13 cellular contexts compared by ENCODE assay signal in the genomic region with DNA sequence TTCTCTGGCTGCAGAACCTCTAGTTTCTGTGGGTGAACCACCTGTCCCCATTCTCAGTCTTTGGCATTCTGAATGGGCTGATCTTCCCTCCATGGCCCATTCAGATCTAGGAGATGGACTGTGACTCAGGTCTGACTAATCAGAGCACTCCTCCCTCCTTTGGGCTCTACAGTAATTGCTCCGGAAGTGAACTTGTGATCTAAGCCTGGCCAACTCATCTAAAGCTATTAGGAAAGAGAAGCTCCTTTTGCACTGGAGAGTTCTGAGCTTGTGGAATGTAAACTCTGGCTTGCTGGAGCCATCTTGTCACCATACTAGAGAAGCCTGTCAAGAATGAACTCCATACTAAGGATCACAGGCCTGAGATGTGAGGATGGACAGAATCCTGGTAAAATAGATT.
DNase-seq lines count a peak whose midpoint lies in the region; ATAC-seq and TF ChIP-seq lines count a peak whose summit lies in the region.
"Had no signal": no experiment of that assay in that cellular context is flagged by ENCODE, and none has a peak within 500 bp of the region (broad histone marks: within the 10 kb centered on the region; RNA-seq: fewer than 3 reads in every experiment).

No MANE protein-coding gene starts in this region.

- H3K27ac ChIP-seq in HCT116 (ENCODE audit: low read depth, low read length) (peak overlapping the region; percentile 21; the same call in 1 of the 2 replicates), RWPE2 (ENCODE audit: poor library complexity, severe bottlenecking) (no peak overlapping the region)

- H3K79me2 ChIP-seq in HCT116 (ENCODE audit: insufficient read depth, low read length) = no peaks in the 10 kb centered on the region

- H3K4me1 ChIP-seq in HCT116 (ENCODE audit: control insufficient read depth in 1 of 2, insufficient read depth in 2 of 2, low read length in 2 of 2) (peaks cover 4 to 18% of the 10 kb centered on the region in 2 experiments; a peak in 3 of 4 replicates), RWPE2 (ENCODE audit: insufficient read depth, poor library complexity, severe bottlenecking) (no peaks in the 10 kb centered on the region)

- RAD21 ChIA-PET in HCT116 (lab: Charles Lee; ENCODE audit: low non-redundant PET in 1 of 2, low total read pairs in 2 of 2, uncharacterized antibody in 2 of 2, unreplicated experiment in 2 of 2) = no interaction called here

- peak overlapping the region; percentile 40 for H2AFZ ChIP-seq in HCT116 (ENCODE audit: low read depth, low read length, poor library complexity, severe bottlenecking)

- no peaks in the 10 kb centered on the region for H4K20me1 ChIP-seq in HCT116 (ENCODE audit: insufficient read depth)

- TF ChIP-seq POLR2A in HCT116 (IDR thresholded peaks at IDR 0.05; ENCODE audit: borderline replicate concordance, extremely low read depth, insufficient read depth, insufficient read length) = no peak

- H3K9me3 ChIP-seq in HCT116 (ENCODE audit: control insufficient read depth in 1 of 2, insufficient read depth in 1 of 2, low read depth in 1 of 2, low read length in 2 of 2) (no peaks in the 10 kb centered on the region), RWPE2 (ENCODE audit: severe bottlenecking) (peaks cover 3% of the 10 kb centered on the region)

- no peak for TF ChIP-seq RAD21 in HCT116 (IDR thresholded peaks at IDR 0.05; ENCODE audit: low read depth)

- DNase-seq in A172 (ENCODE audit: low spot score) (peak; percentile 42), HCT116 (ENCODE audit: low read depth, low spot score) (peak; percentile 70), RWPE2 (ENCODE audit: low spot score) (no peak), foreskin melanocyte (peak; percentile 4), glomerular visceral epithelial cell (ENCODE audit: extremely low spot score) (no peak), NCI-H1930 (lab: John Stamatoyannopoulos, UW) (no peak)
- DNase-seq in stimulated activated naive CD4-positive, alpha-beta T cell treated with Interleukin-2 at 50 U/mL for 16 hours (lab: John Stamatoyannopoulos, UW) = no peak
- DNase-seq: MM.1S, NCI-H345, small intestine had no signal

- no peak overlapping the region for H3K9ac ChIP-seq in HCT116 (ENCODE audit: low read length)

- no peaks in the 10 kb centered on the region for H3K9me2 ChIP-seq in HCT116 (ENCODE audit: insufficient read depth)

- H3K36me3 ChIP-seq in HCT116 (ENCODE audit: control insufficient read depth in 1 of 2, insufficient read depth in 2 of 2, low read length in 2 of 2) (no peaks in the 10 kb centered on the region), RWPE2 (ENCODE audit: low read depth) (no peaks in the 10 kb centered on the region)

- no peaks in the 10 kb centered on the region for H3K27me3 ChIP-seq in HCT116 (ENCODE audit: insufficient read depth, low read length)
- H3K27me3 ChIP-seq in RWPE2 (ENCODE audit: insufficient read depth, poor library complexity, severe bottlenecking) = no peaks in the 10 kb centered on the region

- TF ChIP-seq CTCF in HCT116 (IDR thresholded peaks at IDR 0.05 in 2 of 3, conservative IDR thresholded peaks at IDR 0.05 in 1 of 3; ENCODE audit: borderline replicate concordance in 1 of 3, insufficient read depth in 1 of 3, low read depth in 2 of 3, low read length in 2 of 3) (no peak), RWPE2 (IDR thresholded peaks at IDR 0.05; ENCODE audit: poor library complexity, severe bottlenecking) (no peak)

- intact Hi-C loops in HCT116 (cut with micrococcal nuclease) = no loop called here

- CTCF ChIA-PET in HCT116 (lab: Charles Lee) = interaction anchor here (1.0 kb wide), 1 partner anchor 168 kb away, joined by 3 read pairs; a partner anchor contains a TSS

- H3K4me3 ChIP-seq in HCT116 (replicated peaks in 1 of 2; ENCODE audit: low read depth in 1 of 2, low read length in 2 of 2) (peak overlapping the region in 1 of 2 experiments; percentile 3; a peak in 1 of 4 replicates), RWPE2 (ENCODE audit: severe bottlenecking) (no peak overlapping the region)

- POLR2A ChIA-PET in HCT116 (lab: Charles Lee) = no interaction called here

- BruUV-seq in HCT116 (replicated peaks; lab: Mats Ljungman, UMichigan) = no TSS peak

- H3K4me2 ChIP-seq in HCT116 (ENCODE audit: low read length) = peak overlapping the region; percentile 54

- ATAC-seq in HCT116 (peak; percentile 90), RWPE2 (ENCODE audit: low read depth) (peak; percentile 94), GM21526 (IDR thresholded peaks at IDR 0.05; ENCODE audit: low FRiP score, unreplicated experiment) (no peak)
- ATAC-seq: activated naive CD4-positive, alpha-beta T cell treated with anti-CD3 and anti-CD28 coated beads, Interleukin-2, amount 50 U/mL, for 72 hours; Right ventricle myocardium inferior had no signal

TF ChIP-seq in HCT116, 20 proteins besides CTCF, POLR2A, EP300 and RAD21:
- TF ChIP-seq ELF1 (IDR thresholded peaks at IDR 0.05; ENCODE audit: borderline replicate concordance, low read depth) (no peak), EZH2phosphoT487 (IDR thresholded peaks at IDR 0.05; ENCODE audit: borderline replicate concordance) (no peak), YY1 (IDR thresholded peaks at IDR 0.05; ENCODE audit: extremely low read depth, insufficient replicate concordance, low read depth, low read length) (peak; percentile 44), EGR1 (IDR thresholded peaks at IDR 0.05; ENCODE audit: low read depth) (no peak), SRF (IDR thresholded peaks at IDR 0.05; ENCODE audit: low read depth) (peak; percentile 79), TCF7L2 (IDR thresholded peaks at IDR 0.05; ENCODE audit: borderline replicate concordance, extremely low read depth, insufficient read depth, insufficient read length) (peak; percentile 27), FOSL1 (IDR thresholded peaks at IDR 0.05; ENCODE audit: low read depth) (peak; percentile 96), CBX3 (IDR thresholded peaks at IDR 0.05; ENCODE audit: low read depth) (peak; percentile 67), EZH2 (IDR thresholded peaks at IDR 0.05) (no peak), CEBPB (IDR thresholded peaks at IDR 0.05; ENCODE audit: low read depth) (peak; percentile 64; the same call in 1 of the 2 replicates), JUND (IDR thresholded peaks at IDR 0.05) (peak; percentile 76), ZNF274 (IDR thresholded peaks at IDR 0.05; ENCODE audit: low read depth, low read length) (no peak), SP1 (IDR thresholded peaks at IDR 0.05; ENCODE audit: low read depth) (peak; percentile 69), ZFX (IDR thresholded peaks at IDR 0.05) (no peak), POLR2AphosphoS5 (IDR thresholded peaks at IDR 0.05; ENCODE audit: low read depth, low read length) (peak; percentile 41; the same call in 1 of the 2 replicates), SIN3A (IDR thresholded peaks at IDR 0.05; ENCODE audit: low read depth) (no peak)
- TF ChIP-seq, protein P1, sequence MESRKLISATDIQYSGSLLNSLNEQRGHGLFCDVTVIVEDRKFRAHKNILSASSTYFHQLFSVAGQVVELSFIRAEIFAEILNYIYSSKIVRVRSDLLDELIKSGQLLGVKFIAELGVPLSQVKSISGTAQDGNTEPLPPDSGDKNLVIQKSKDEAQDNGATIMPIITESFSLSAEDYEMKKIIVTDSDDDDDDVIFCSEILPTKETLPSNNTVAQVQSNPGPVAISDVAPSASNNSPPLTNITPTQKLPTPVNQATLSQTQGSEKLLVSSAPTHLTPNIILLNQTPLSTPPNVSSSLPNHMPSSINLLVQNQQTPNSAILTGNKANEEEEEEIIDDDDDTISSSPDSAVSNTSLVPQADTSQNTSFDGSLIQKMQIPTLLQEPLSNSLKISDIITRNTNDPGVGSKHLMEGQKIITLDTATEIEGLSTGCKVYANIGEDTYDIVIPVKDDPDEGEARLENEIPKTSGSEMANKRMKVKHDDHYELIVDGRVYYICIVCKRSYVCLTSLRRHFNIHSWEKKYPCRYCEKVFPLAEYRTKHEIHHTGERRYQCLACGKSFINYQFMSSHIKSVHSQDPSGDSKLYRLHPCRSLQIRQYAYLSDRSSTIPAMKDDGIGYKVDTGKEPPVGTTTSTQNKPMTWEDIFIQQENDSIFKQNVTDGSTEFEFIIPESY (IDR thresholded peaks at IDR 0.05; ENCODE audit: extremely low read depth, insufficient replicate concordance, low read length) = no peak
- TF ChIP-seq, protein P2, sequence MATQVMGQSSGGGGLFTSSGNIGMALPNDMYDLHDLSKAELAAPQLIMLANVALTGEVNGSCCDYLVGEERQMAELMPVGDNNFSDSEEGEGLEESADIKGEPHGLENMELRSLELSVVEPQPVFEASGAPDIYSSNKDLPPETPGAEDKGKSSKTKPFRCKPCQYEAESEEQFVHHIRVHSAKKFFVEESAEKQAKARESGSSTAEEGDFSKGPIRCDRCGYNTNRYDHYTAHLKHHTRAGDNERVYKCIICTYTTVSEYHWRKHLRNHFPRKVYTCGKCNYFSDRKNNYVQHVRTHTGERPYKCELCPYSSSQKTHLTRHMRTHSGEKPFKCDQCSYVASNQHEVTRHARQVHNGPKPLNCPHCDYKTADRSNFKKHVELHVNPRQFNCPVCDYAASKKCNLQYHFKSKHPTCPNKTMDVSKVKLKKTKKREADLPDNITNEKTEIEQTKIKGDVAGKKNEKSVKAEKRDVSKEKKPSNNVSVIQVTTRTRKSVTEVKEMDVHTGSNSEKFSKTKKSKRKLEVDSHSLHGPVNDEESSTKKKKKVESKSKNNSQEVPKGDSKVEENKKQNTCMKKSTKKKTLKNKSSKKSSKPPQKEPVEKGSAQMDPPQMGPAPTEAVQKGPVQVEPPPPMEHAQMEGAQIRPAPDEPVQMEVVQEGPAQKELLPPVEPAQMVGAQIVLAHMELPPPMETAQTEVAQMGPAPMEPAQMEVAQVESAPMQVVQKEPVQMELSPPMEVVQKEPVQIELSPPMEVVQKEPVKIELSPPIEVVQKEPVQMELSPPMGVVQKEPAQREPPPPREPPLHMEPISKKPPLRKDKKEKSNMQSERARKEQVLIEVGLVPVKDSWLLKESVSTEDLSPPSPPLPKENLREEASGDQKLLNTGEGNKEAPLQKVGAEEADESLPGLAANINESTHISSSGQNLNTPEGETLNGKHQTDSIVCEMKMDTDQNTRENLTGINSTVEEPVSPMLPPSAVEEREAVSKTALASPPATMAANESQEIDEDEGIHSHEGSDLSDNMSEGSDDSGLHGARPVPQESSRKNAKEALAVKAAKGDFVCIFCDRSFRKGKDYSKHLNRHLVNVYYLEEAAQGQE (IDR thresholded peaks at IDR 0.05; ENCODE audit: low read depth) = no peak
- TF ChIP-seq, protein P3, sequence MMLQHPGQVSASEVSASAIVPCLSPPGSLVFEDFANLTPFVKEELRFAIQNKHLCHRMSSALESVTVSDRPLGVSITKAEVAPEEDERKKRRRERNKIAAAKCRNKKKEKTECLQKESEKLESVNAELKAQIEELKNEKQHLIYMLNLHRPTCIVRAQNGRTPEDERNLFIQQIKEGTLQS (IDR thresholded peaks at IDR 0.05) = no peak
- TF ChIP-seq, protein P4, sequence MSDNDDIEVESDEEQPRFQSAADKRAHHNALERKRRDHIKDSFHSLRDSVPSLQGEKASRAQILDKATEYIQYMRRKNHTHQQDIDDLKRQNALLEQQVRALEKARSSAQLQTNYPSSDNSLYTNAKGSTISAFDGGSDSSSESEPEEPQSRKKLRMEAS (IDR thresholded peaks at IDR 0.05) = no peak

Comparison
In these comparisons a context has a peak if more than half of its experiments do, and no peak if none do; other contexts are left out.
1. DNase-seq: peak in A172 (single experiment), HCT116 (single experiment) and foreskin melanocyte (single experiment); none in RWPE2 (single experiment), glomerular visceral epithelial cell (single experiment), NCI-H1930 (0 of 2) and stimulated activated naive CD4-positive, alpha-beta T cell treated with Interleukin-2 at 50 U/mL for 16 hours (single experiment).